ENCODE assay signal across 11 cellular contexts in genomic region chr4:108199881-108200280, GRCh38. TPM values are rescaled to one million over a fixed set of nuclear protein-coding genes. Genes with fewer than 3 reads are reported as not detected.
"Had no signal": no experiment of that assay in that cellular context is flagged by ENCODE, and none has a peak within 500 bp of the region (broad histone marks: within the 10 kb centered on the region; RNA-seq: fewer than 3 reads in every experiment).

No MANE protein-coding gene starts in this region.

- H3K36me3 ChIP-seq: HAP-1 had no signal

- H3K9ac ChIP-seq: GM23248, KMS-11 had no signal

- H3K4me3 Mint-ChIP-seq: HFFc6 had no signal

- H3K4me3 ChIP-seq: GM23248, HAP-1 had no signal

- H3K9me3 ChIP-seq: HAP-1 had no signal

- H2AFZ ChIP-seq: GM23248 had no signal

- DNase-seq: GM23248, GOT3, H7, HFFc6, IMR-90, Karpas-422, KBM-7 had no signal

- ATAC-seq: HCT116 had no signal

- H3K27ac ChIP-seq: GM23248, HL-60, KMS-11 had no signal

- H3K27ac Mint-ChIP-seq: HFFc6 had no signal

- H3K4me2 ChIP-seq: KMS-11 had no signal

RNA-seq across cellular contexts. Expression of gene LEF1, which starts 31.1 kb away (rescaled TPM):
- total RNA-seq: GM23248 had no signal
